ENCODE assay signal across 14 cellular contexts in the genomic region with DNA sequence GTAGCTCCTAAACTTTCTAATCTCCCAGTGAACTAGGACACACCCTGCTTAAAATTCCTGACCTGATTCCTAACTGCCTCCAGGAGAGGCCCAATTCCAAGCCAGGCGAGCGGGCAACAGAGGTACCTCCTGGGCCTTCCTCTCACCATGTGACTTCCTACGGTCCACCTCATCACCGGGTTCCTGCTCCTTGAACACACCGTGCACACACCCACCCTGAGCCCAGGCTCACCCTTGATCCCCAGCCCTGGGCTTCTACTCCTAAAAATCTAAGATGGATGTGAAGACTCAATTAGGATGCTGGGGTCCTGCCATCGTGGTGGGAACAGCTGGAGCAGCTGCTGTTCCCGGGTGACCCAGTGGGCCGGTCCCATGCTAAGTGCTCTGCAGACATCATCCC.
DNase-seq lines count a peak whose midpoint lies in the region; TF ChIP-seq lines count a peak whose summit lies in the region.
"Had no signal": no experiment of that assay in that cellular context is flagged by ENCODE, and none has a peak within 500 bp of the region (broad histone marks: within the 10 kb centered on the region; RNA-seq: fewer than 3 reads in every experiment).

No MANE protein-coding gene starts in this region.

- H3K36me3 ChIP-seq in testis (ENCODE audit: low read depth, missing control alignments) (no peaks in the 10 kb centered on the region), thyroid gland (no peaks in the 10 kb centered on the region)

- no peaks in the 10 kb centered on the region for H3K4me1 Mint-ChIP-seq in activated T-helper 1 cell treated with anti-CD3 and anti-CD28 coated beads, Interleukin-12 subunit alpha, Interleukin-12 subunit beta, Interleukin-2, Interleukin-4 antibody, amounts not matched to agents 30 ng/mL and 10 ng/mL and 1 ng/mL, durations not matched to agents 14 hours and 24 hours and 36 hours (ENCODE audit: low read depth)
- peaks cover 36% of the 10 kb centered on the region for H3K4me1 Mint-ChIP-seq in nephron progenitor cell
- H3K4me1 Mint-ChIP-seq: CD4-positive, alpha-beta memory T cell had no signal

- no peak overlapping the region for H3K4me3 Mint-ChIP-seq in activated T-helper 1 cell treated with anti-CD3 and anti-CD28 coated beads, Interleukin-12 subunit alpha, Interleukin-12 subunit beta, Interleukin-2, Interleukin-4 antibody, amounts not matched to agents 30 ng/mL and 10 ng/mL and 1 ng/mL, durations not matched to agents 14 hours and 24 hours and 36 hours
- H3K4me3 Mint-ChIP-seq in nephron progenitor cell: no peak overlapping the region
- H3K4me3 Mint-ChIP-seq: CD4-positive, alpha-beta memory T cell had no signal

- intact Hi-C loops in activated T-helper 1 cell treated with anti-CD3 and anti-CD28 coated beads, Interleukin-12 subunit alpha, Interleukin-12 subunit beta, Interleukin-2, Interleukin-4 antibody, amounts not matched to agents 30 ng/mL and 10 ng/mL and 1 ng/mL, durations not matched to agents 14 hours and 24 hours and 36 hours (cut with micrococcal nuclease): no loop called here
- intact Hi-C loops in dorsolateral prefrontal cortex (cut with DNase I): no loop called here
- intact Hi-C loops in testis (cut with DNase I; ENCODE audit: low total_unique reads): no loop called here
- intact Hi-C loops in thyroid gland (cut with DNase I): no loop called here

- H3K9me3 ChIP-seq in testis (no peaks in the 10 kb centered on the region), thyroid gland (no peaks in the 10 kb centered on the region)

- H3K27ac Mint-ChIP-seq in activated T-helper 1 cell treated with anti-CD3 and anti-CD28 coated beads, Interleukin-12 subunit alpha, Interleukin-12 subunit beta, Interleukin-2, Interleukin-4 antibody, amounts not matched to agents 30 ng/mL and 10 ng/mL and 1 ng/mL, durations not matched to agents 14 hours and 24 hours and 36 hours: peak overlapping the region; percentile 23
- peak overlapping the region; percentile 91 for H3K27ac Mint-ChIP-seq in nephron progenitor cell

- 89 to 100% methylated on average over 4 to 8 of the region's 8 CpGs for WGBS in testis, 2 donors
- 93 to 94% methylated on average over 8 of the region's 8 CpGs for WGBS in thyroid gland, 2 donors

- TF ChIP-seq CTCF in dorsolateral prefrontal cortex (IDR thresholded peaks at IDR 0.05 in 54 of 56, conservative IDR thresholded peaks at IDR 0.05 in 2 of 56; ENCODE audit: low read depth in 1 of 56, partially characterized antibody in 56 of 56) (peak in 1 of 56 donors; percentile 4), nephron progenitor cell (IDR thresholded peaks at IDR 0.05) (no peak), testis (IDR thresholded peaks at IDR 0.05) (no peak), thyroid gland (IDR thresholded peaks at IDR 0.05) (no peak)

- H3K27me3 Mint-ChIP-seq in activated T-helper 1 cell treated with anti-CD3 and anti-CD28 coated beads, Interleukin-12 subunit alpha, Interleukin-12 subunit beta, Interleukin-2, Interleukin-4 antibody, amounts not matched to agents 30 ng/mL and 10 ng/mL and 1 ng/mL, durations not matched to agents 14 hours and 24 hours and 36 hours (ENCODE audit: insufficient read depth): no peaks in the 10 kb centered on the region
- peaks cover 8% of the 10 kb centered on the region for H3K27me3 Mint-ChIP-seq in nephron progenitor cell (ENCODE audit: low read depth, poor library complexity)
- H3K27me3 Mint-ChIP-seq: CD4-positive, alpha-beta memory T cell had no signal

- no peaks in the 10 kb centered on the region for H3K9me3 Mint-ChIP-seq in activated T-helper 1 cell treated with anti-CD3 and anti-CD28 coated beads, Interleukin-12 subunit alpha, Interleukin-12 subunit beta, Interleukin-2, Interleukin-4 antibody, amounts not matched to agents 30 ng/mL and 10 ng/mL and 1 ng/mL, durations not matched to agents 14 hours and 24 hours and 36 hours
- no peaks in the 10 kb centered on the region for H3K9me3 Mint-ChIP-seq in nephron progenitor cell

- H3K36me3 Mint-ChIP-seq in activated T-helper 1 cell treated with anti-CD3 and anti-CD28 coated beads, Interleukin-12 subunit alpha, Interleukin-12 subunit beta, Interleukin-2, Interleukin-4 antibody, amounts not matched to agents 30 ng/mL and 10 ng/mL and 1 ng/mL, durations not matched to agents 14 hours and 24 hours and 36 hours (ENCODE audit: low read depth): no peaks in the 10 kb centered on the region
- peaks cover 3% of the 10 kb centered on the region for H3K36me3 Mint-ChIP-seq in nephron progenitor cell (ENCODE audit: low read depth)

- H3K4me1 ChIP-seq in testis (peaks cover 55% of the 10 kb centered on the region), thyroid gland (peaks cover 3 to 34% of the 10 kb centered on the region in 2 donors)

- DNase-seq in activated T-helper 1 cell treated with anti-CD3 and anti-CD28 coated beads, Interleukin-12 subunit alpha, Interleukin-12 subunit beta, Interleukin-2, Interleukin-4 antibody, amounts not matched to agents 30 ng/mL and 10 ng/mL and 1 ng/mL, durations not matched to agents 14 hours and 24 hours and 36 hours (ENCODE audit: low spot score): no peak
- DNase-seq in dorsolateral prefrontal cortex (peak in 1 of 10 donors; percentile 31), nephron progenitor cell (no peak), testis (no peak), thyroid gland (no peak), activated gamma-delta T cell (lab: John Stamatoyannopoulos, UW) (no peak), DMS53 treated with DMSO at 0.1 percent for 48 hours (lab: John Stamatoyannopoulos, UW; ENCODE audit: unreplicated experiment) (no peak)
- DNase-seq: Calu3; CD4-positive, alpha-beta memory T cell; DMS53; HCEC 1CT; IMR-90; Karpas-422; MM.1S had no signal

- TF ChIP-seq POLR2A in testis (IDR thresholded peaks at IDR 0.05) (no peak), thyroid gland (IDR thresholded peaks at IDR 0.05) (no peak)

- H3K27ac ChIP-seq in dorsolateral prefrontal cortex (peak overlapping the region in 55 of 59 donors; percentile 1 to 84 (median 70)), testis (peak overlapping the region; percentile 18 to 50), thyroid gland (no peak overlapping the region)

- H3K27me3 ChIP-seq in dorsolateral prefrontal cortex (no peaks in the 10 kb centered on the region), testis (no peaks in the 10 kb centered on the region), thyroid gland (no peaks in the 10 kb centered on the region)

- H3K4me3 ChIP-seq in dorsolateral prefrontal cortex (no peak overlapping the region), testis (no peak overlapping the region), thyroid gland (replicated peaks in 1 of 3) (no peak overlapping the region)

Comparison
In these comparisons a context has a peak if more than half of its experiments do, and no peak if none do; other contexts are left out.
1. H3K27ac ChIP-seq: peak in dorsolateral prefrontal cortex (55 of 59) and testis (2 of 2); none in thyroid gland (0 of 3).